1 cellular context compared by ENCODE assay signal in the genomic region with DNA sequence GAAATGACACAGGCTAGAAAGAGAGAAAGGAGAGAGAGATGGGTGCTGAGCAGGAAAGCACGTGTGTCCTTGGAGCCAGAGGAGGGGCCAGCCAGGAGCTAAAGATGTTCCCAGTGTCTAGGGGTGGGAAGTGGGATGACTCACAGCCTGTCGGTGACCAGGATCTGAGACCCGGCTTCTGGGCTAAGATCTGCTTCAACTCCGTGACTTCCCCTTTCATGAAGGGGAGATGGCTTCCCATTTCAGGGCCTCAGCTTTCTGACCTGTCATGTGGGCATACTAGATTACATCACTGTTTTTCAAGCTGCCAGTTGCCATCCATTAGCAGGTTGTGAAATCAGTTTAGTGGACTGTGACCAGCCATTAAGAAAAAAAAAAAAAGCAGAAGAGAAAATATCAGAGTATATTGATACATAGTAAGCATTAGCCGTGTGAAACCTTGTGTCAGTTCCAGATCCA.
TF ChIP-seq lines count a peak whose summit lies in the region.

No MANE protein-coding gene starts in this region.

TF ChIP-seq in K562, 482 proteins besides CTCF, POLR2A, EP300 and RAD21 (continued from another document):
- TF ChIP-seq TBP (optimal IDR thresholded peaks at IDR 0.05; ENCODE audit: low read depth, low read length) (no peak), NR2F6 (CRISPR knock-in tag; IDR thresholded peaks at IDR 0.05) (no peak), SLC30A9 (CRISPR knock-in tag; IDR thresholded peaks at IDR 0.05) (no peak), SMARCB1 (IDR thresholded peaks at IDR 0.05; ENCODE audit: insufficient read length, low read depth) (no peak), SIRT6 (IDR thresholded peaks at IDR 0.05; ENCODE audit: low read depth, low read length) (no peak), ZBTB8A (IDR thresholded peaks at IDR 0.05; ENCODE audit: partially characterized antibody) (no peak), NEUROD1 (IDR thresholded peaks at IDR 0.05; ENCODE audit: borderline replicate concordance, low read depth, low read length, partially characterized antibody) (no peak)
